10 cellular contexts compared by ENCODE assay signal in genomic region chrX:22060451-22060940, GRCh38. TPM values are rescaled to one million over a fixed set of nuclear protein-coding genes. Genes with fewer than 3 reads are reported as not detected.
DNase-seq lines count a peak whose midpoint lies in the region; ATAC-seq, FAIRE-seq and TF ChIP-seq lines count a peak whose summit lies in the region.
"Had no signal": no experiment of that assay in that cellular context is flagged by ENCODE, and none has a peak within 500 bp of the region (broad histone marks: within the 10 kb centered on the region; RNA-seq: fewer than 3 reads in every experiment).

No MANE protein-coding gene starts in this region.

- TF ChIP-seq POLR2A in GM12878 (IDR thresholded peaks at IDR 0.05; ENCODE audit: low read depth, low read length) = no peak

- peak; percentile 69; a peak in 2 of 4 replicates for TF ChIP-seq EP300 in GM12878 (IDR thresholded peaks at IDR 0.05; ENCODE audit: borderline replicate concordance in 1 of 2, control insufficient read depth in 1 of 2, low read depth in 2 of 2, low read length in 2 of 2)

- in situ Hi-C loops in GM12878 (cut with MboI) = no loop called here

- ATAC-seq in GM19452 (IDR thresholded peaks at IDR 0.05; ENCODE audit: unreplicated experiment) (peak; percentile 61), HG03354 (IDR thresholded peaks at IDR 0.05; ENCODE audit: poor library complexity, severe bottlenecking, unreplicated experiment) (peak; percentile 72), GM12878 (peak; percentile 61)

- H3K4me2 ChIP-seq in BLaER1 = peak overlapping the region; percentile 84
- H3K4me2 ChIP-seq in GM12878 (ENCODE audit: control insufficient read depth, insufficient read depth) = peak overlapping the region; percentile 54

- H3K9me3 ChIP-seq in BLaER1 = peaks cover 10% of the 10 kb centered on the region; the same call in 1 of the 2 replicates
- H3K9me3 ChIP-seq in GM12878 (replicated peaks; ENCODE audit: control insufficient read depth, insufficient read depth, low read length) = no peaks in the 10 kb centered on the region; the same call in 1 of the 3 replicates

- CTCF ChIA-PET in GM12878 (lab: Yijun Ruan, JAX) = interaction anchor here (0.7 to 3.8 kb wide), 13 partner anchors 9 to 75 kb away, joined by 3 to 23 read pairs (median 5); no protein-coding TSS in a partner anchor

- SMC1A ChIA-PET in GM12878 (lab: Charles Lee; ENCODE audit: uncharacterized antibody, unreplicated experiment) = interaction anchor here (0.8 to 2.9 kb wide), 22 partner anchors 9 to 137 kb away, joined by 3 to 25 read pairs (median 7); no protein-coding TSS in a partner anchor

- FAIRE-seq in GM12878 (lab: Jason Lieb, UNC) = no peak

- no peak for DNase-seq in GM12878 (ENCODE audit: low read depth, low spot score)
- no peak for DNase-seq in D341Med (ENCODE audit: low spot score)
- DNase-seq in NAMALWA (ENCODE audit: low spot score) = no peak
- DNase-seq in NCI-H82 treated with DMSO at 0.1 percent for 48 hours (lab: John Stamatoyannopoulos, UW; ENCODE audit: unreplicated experiment) = no peak
- no peak for DNase-seq in ecto neural progenitor cell (ENCODE audit: low spot score)
- DNase-seq: NCI-H69 had no signal

- peak overlapping the region; percentile 11; the same call in 1 of the 2 replicates for H3K9ac ChIP-seq in BLaER1
- 0 out of 2 replicates have a peak overlapping the region, but pooled peaks have one; percentile 9 for H3K9ac ChIP-seq in GM12878 (ENCODE audit: control insufficient read depth, insufficient read depth, low read length)

- 5% methylated on average over 1 of the region's 1 CpG for WGBS in GM12878 (ENCODE audit: insufficient coverage, insufficient replicate concordance, low lambda C conversion rate, missing lambda C conversion rate)

- H4K20me1 ChIP-seq in BLaER1 (no peaks in the 10 kb centered on the region), GM12878 (ENCODE audit: control insufficient read depth, insufficient read depth) (no peaks in the 10 kb centered on the region)

- no peaks in the 10 kb centered on the region for H3K79me2 ChIP-seq in GM12878 (ENCODE audit: control insufficient read depth, insufficient read depth, low read length)

- BruUV-seq in GM12878 (replicated peaks; lab: Mats Ljungman, UMichigan) = no TSS peak

- TF ChIP-seq RAD21 in GM12878 (IDR thresholded peaks at IDR 0.05; ENCODE audit: insufficient read depth, low read depth, low read length) = no peak

- no peak for TF ChIP-seq CTCF in GM12878 (IDR thresholded peaks at IDR 0.05 in 2 of 3, conservative IDR thresholded peaks at IDR 0.05 in 1 of 3; ENCODE audit: control insufficient read depth in 2 of 3, extremely low read depth in 1 of 3, insufficient read depth in 1 of 3, low read depth in 3 of 3, low read length in 3 of 3)

- H3K36me3 ChIP-seq in BLaER1 (no peaks in the 10 kb centered on the region), GM12878 (ENCODE audit: control insufficient read depth in 2 of 2, insufficient read depth in 2 of 2, low read length in 1 of 2) (no peaks in the 10 kb centered on the region)
- H3K36me3 ChIP-seq: cardiac muscle cell had no signal

- intact Hi-C loops in GM12878 (cut with micrococcal nuclease; ENCODE audit: unreplicated experiment) = no loop called here

- H3K27ac ChIP-seq in BLaER1 = peak overlapping the region; percentile 68
- peak overlapping the region; percentile 60 for H3K27ac ChIP-seq in GM12878 (ENCODE audit: control insufficient read depth, insufficient read depth)
- H3K27ac ChIP-seq: cardiac muscle cell had no signal

- H2AFZ ChIP-seq in GM12878 (ENCODE audit: control insufficient read depth, low read depth, low read length) = no peak overlapping the region

- 0 out of 2 replicates have a peak overlapping the region, but pooled peaks have one; percentile 31 for H3K4me3 ChIP-seq in BLaER1
- no peak overlapping the region for H3K4me3 ChIP-seq in GM12878
- H3K4me3 ChIP-seq: cardiac muscle cell had no signal

- H3K4me1 ChIP-seq in BLaER1 (peaks cover 86% of the 10 kb centered on the region), GM12878 (ENCODE audit: control insufficient read depth, insufficient read depth, low read length) (peaks cover 20% of the 10 kb centered on the region)

- H3K27me3 ChIP-seq in BLaER1 (no peaks in the 10 kb centered on the region), GM12878 (replicated peaks in 1 of 2; ENCODE audit: control insufficient read depth in 2 of 2, insufficient read depth in 2 of 2, low read length in 1 of 2) (no peaks in the 10 kb centered on the region)
- H3K27me3 ChIP-seq: cardiac muscle cell had no signal

- RAD21 ChIA-PET in GM12878 (lab: Charles Lee; ENCODE audit: unreplicated experiment) = interaction anchor here (0.8 to 3.1 kb wide), 18 partner anchors 10 to 88 kb away, joined by 3 to 24 read pairs (median 8); no protein-coding TSS in a partner anchor

- POLR2A ChIA-PET in GM12878 (lab: Charles Lee) = interaction anchor here (0.6 to 2.1 kb wide), 10 partner anchors 9 to 83 kb away, joined by 3 to 9 read pairs (median 5); no protein-coding TSS in a partner anchor

TF ChIP-seq in GM12878, 131 proteins besides CTCF, POLR2A, EP300 and RAD21 (continues in another document):
- TF ChIP-seq TBL1XR1 (IDR thresholded peaks at IDR 0.05; ENCODE audit: low read depth, low read length) (no peak), HDGF (IDR thresholded peaks at IDR 0.05) (no peak), NR2F1 (conservative IDR thresholded peaks at IDR 0.05) (peak; percentile 57; the same call in 1 of the 2 replicates), CBX5 (IDR thresholded peaks at IDR 0.05; ENCODE audit: low read depth) (no peak), ASH2L (IDR thresholded peaks at IDR 0.05; ENCODE audit: borderline replicate concordance, low read depth) (no peak), SREBF2 (IDR thresholded peaks at IDR 0.05; ENCODE audit: low read length) (no peak), SP1 (IDR thresholded peaks at IDR 0.05; ENCODE audit: low read depth, low read length) (peak; percentile 25), MTA3 (IDR thresholded peaks at IDR 0.05; ENCODE audit: borderline replicate concordance, low read length) (0 out of 2 replicates have a peak, but pooled peaks have one; percentile 51), JUND (IDR thresholded peaks at IDR 0.05; ENCODE audit: low read depth, low read length) (0 out of 2 replicates have a peak, but pooled peaks have one; percentile 18), RFX5 (IDR thresholded peaks at IDR 0.05; ENCODE audit: low read depth, low read length) (no peak), FOS (IDR thresholded peaks at IDR 0.05; ENCODE audit: borderline replicate concordance, extremely low read depth, insufficient read length) (no peak), MEF2A (IDR thresholded peaks at IDR 0.05; ENCODE audit: insufficient read depth, low read depth, low read length) (peak; percentile 90), TCF12 (IDR thresholded peaks at IDR 0.05; ENCODE audit: low read depth, low read length) (0 out of 2 replicates have a peak, but pooled peaks have one; percentile 25), GATAD2B (conservative IDR thresholded peaks at IDR 0.05; ENCODE audit: low read depth) (0 out of 2 replicates have a peak, but pooled peaks have one; percentile 54), MYC (IDR thresholded peaks at IDR 0.05; ENCODE audit: insufficient read depth, insufficient read length, insufficient replicate concordance, low read length, severe bottlenecking) (no peak)
- TF ChIP-seq, protein P1, sequence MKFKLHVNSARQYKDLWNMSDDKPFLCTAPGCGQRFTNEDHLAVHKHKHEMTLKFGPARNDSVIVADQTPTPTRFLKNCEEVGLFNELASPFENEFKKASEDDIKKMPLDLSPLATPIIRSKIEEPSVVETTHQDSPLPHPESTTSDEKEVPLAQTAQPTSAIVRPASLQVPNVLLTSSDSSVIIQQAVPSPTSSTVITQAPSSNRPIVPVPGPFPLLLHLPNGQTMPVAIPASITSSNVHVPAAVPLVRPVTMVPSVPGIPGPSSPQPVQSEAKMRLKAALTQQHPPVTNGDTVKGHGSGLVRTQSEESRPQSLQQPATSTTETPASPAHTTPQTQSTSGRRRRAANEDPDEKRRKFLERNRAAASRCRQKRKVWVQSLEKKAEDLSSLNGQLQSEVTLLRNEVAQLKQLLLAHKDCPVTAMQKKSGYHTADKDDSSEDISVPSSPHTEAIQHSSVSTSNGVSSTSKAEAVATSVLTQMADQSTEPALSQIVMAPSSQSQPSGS (IDR thresholded peaks at IDR 0.05; ENCODE audit: low read length) = peak; percentile 79

RNA-seq across cellular contexts. Expression of gene PHEX, which starts 28.4 kb away (rescaled TPM):
- 20.4 and 28.3 TPM in 2 replicates for total RNA-seq in GM12878 (2013; cell fraction: nucleolus; rRNA removed)
- total RNA-seq in GM12878 (2014; rRNA removed) (1.0 and 1.1 TPM in 2 replicates), GM12878 (2014; rRNA removed; fragmentation: Illumina TruSeq; extraction: Trizol) (0.85 and 0.88 TPM in 2 replicates), GM12878 (2021) (0.56 TPM in 2 replicates)
- 0.04 TPM for polyA plus RNA-seq in GM12878 (2011; ENCODE audit: low read depth)
- polyA plus RNA-seq in GM12878 (2011; rRNA removed) (97.2 and 103 TPM in 2 replicates), GM12878 (2014; fragmentation: Illumina TruSeq; extraction: Trizol) (0.46 and 0.73 TPM in 2 replicates), GM12878 (2014; fragmentation: Nextera tagmentation; extraction: Ambion mirVana) (under 1 TPM; 0.33 to 0.53 TPM), GM12878 (2014; rRNA removed) (0.24 and 0.63 TPM in 2 replicates), GM12878 (2016; fragmentation: Nextera tagmentation; extraction: Ambion mirVana) (under 1 TPM; 0.12 to 0.14 TPM)
- 66.0 and 82.4 TPM in 2 replicates for polyA plus RNA-seq in GM12878 (2011; cell fraction: cytosol; rRNA removed)
- 94.9 and 105 TPM in 2 replicates for polyA plus RNA-seq in GM12878 (2011; cell fraction: nucleus; rRNA removed)
- 0.03 and 0.06 TPM in 2 replicates for polyA plus RNA-seq in GM12878 (2012)
- 292 and 342 TPM in 2 replicates for polyA minus RNA-seq in GM12878 (2011; rRNA and poly(A)+ RNA removed)
- polyA minus RNA-seq in GM12878 (2011; cell fraction: cytosol; rRNA and poly(A)+ RNA removed) = 41.1 and 57.5 TPM in 2 replicates
- 259 and 287 TPM in 2 replicates for polyA minus RNA-seq in GM12878 (2011; cell fraction: nucleus; rRNA and poly(A)+ RNA removed)
